In genomic region chr1:6260433-6260934, GRCh38 we compare ENCODE assay signal across 9 cellular contexts. TPM values are rescaled to one million over a fixed set of nuclear protein-coding genes. Genes with fewer than 3 reads are reported as not detected.
DNase-seq lines count a peak whose midpoint lies in the region; ATAC-seq, FAIRE-seq and TF ChIP-seq lines count a peak whose summit lies in the region.
"Had no signal": no experiment of that assay in that cellular context is flagged by ENCODE, and none has a peak within 500 bp of the region (broad histone marks: within the 10 kb centered on the region; RNA-seq: fewer than 3 reads in every experiment).

No MANE protein-coding gene starts in this region.

- H3K9me1 ChIP-seq in K562 (ENCODE audit: control insufficient read depth, insufficient read depth, low read length) = no peaks in the 10 kb centered on the region

- no peak for TF ChIP-seq POLR2A in K562 (conservative IDR thresholded peaks at IDR 0.05)

- H3K27me3 ChIP-seq in K562 (ENCODE audit: control insufficient read depth in 2 of 2, insufficient read depth in 2 of 2, low read length in 2 of 2) (peaks cover 0 to 15% of the 10 kb centered on the region in 2 experiments; a peak in 2 of 5 replicates), liver (ENCODE audit: control insufficient read depth in 4 of 4, insufficient read depth in 4 of 4, low read length in 3 of 4) (no peaks in the 10 kb centered on the region)

- TF ChIP-seq CTCF in GM10248 (IDR thresholded peaks at IDR 0.05; ENCODE audit: control extremely low read depth, extremely low read depth, low read depth, missing control alignments) (no peak), K562 (IDR thresholded peaks at IDR 0.05 in 2 of 3, conservative IDR thresholded peaks at IDR 0.05 in 1 of 3; ENCODE audit: insufficient read depth in 2 of 3, low read depth in 1 of 3, low read length in 3 of 3) (no peak), liver (IDR thresholded peaks at IDR 0.05; ENCODE audit: low read depth, low read length, missing input control) (no peak)

- H4K20me1 ChIP-seq in K562 (replicated peaks; ENCODE audit: control insufficient read depth, insufficient read depth, low read length) = peaks cover 26% of the 10 kb centered on the region

- no peak for FAIRE-seq in K562 (lab: Jason Lieb, UNC)

- H3K36me3 ChIP-seq in K562 (ENCODE audit: control insufficient read depth, insufficient read depth, low read length) (no peaks in the 10 kb centered on the region; the same call in 1 of the 3 replicates), liver (ENCODE audit: control insufficient read depth in 4 of 4, insufficient read depth in 3 of 4, low read depth in 1 of 4, low read length in 3 of 4) (no peaks in the 10 kb centered on the region)

- WGBS in K562 (ENCODE audit: insufficient coverage, low coverage, missing lambda C conversion rate) = under 1% methylated on average over 33 of the region's 61 CpGs
- WGBS in liver = 2% methylated on average over 61 of the region's 61 CpGs

- H3K79me2 ChIP-seq in K562 (ENCODE audit: control insufficient read depth, insufficient read depth, low read length) = no peaks in the 10 kb centered on the region

- ATAC-seq in HG03432 (IDR thresholded peaks at IDR 0.05; ENCODE audit: unreplicated experiment) (peak; percentile 21), K562 (peak; percentile 39), GM21786 (IDR thresholded peaks at IDR 0.05; ENCODE audit: unreplicated experiment) (no peak)

- peak overlapping the region; percentile 60; the same call in 1 of the 2 replicates for H2AFZ ChIP-seq in K562 (ENCODE audit: low read depth, low read length)

- no TSS peak for BruUV-seq in K562 (replicated peaks; lab: Mats Ljungman, UMichigan)

- POLR2A ChIA-PET in GM10248 (lab: Yijun Ruan, JAX) (no interaction called here), K562 (lab: Yijun Ruan, JAX) (no interaction called here)

- H3K4me1 ChIP-seq in K562 (replicated peaks in 1 of 2; ENCODE audit: control insufficient read depth in 2 of 2, insufficient read depth in 2 of 2, low read length in 2 of 2) = peaks cover 0 to 66% of the 10 kb centered on the region in 2 experiments; a peak in 3 of 5 replicates
- H3K4me1 ChIP-seq in liver (ENCODE audit: control insufficient read depth in 4 of 4, insufficient read depth in 4 of 4, low read length in 3 of 4) = peaks cover 11 to 27% (median 20%) of the 10 kb centered on the region in 4 donors

- no peak for TF ChIP-seq EP300 in K562 (IDR thresholded peaks at IDR 0.05; ENCODE audit: low read length)

- H3K9ac ChIP-seq in K562 (ENCODE audit: insufficient read depth in 1 of 2, low read depth in 2 of 2, low read length in 2 of 2) (peak overlapping the region; percentile 16 to 84; a peak in 3 of 4 replicates), liver (ENCODE audit: low read depth in 1 of 2, low read length in 2 of 2) (no peak overlapping the region)

- H3K4me3 ChIP-seq in K562 (peak overlapping the region; percentile 50), liver (ENCODE audit: low read depth in 1 of 3, low read length in 3 of 3) (peak overlapping the region in 2 of 3 donors; percentile 47 to 67)

- H3K9me3 ChIP-seq in K562 (replicated peaks; ENCODE audit: control insufficient read depth, insufficient read depth, low read depth, low read length) (no peaks in the 10 kb centered on the region), liver (ENCODE audit: control insufficient read depth in 4 of 4, low read length in 3 of 4) (no peaks in the 10 kb centered on the region)

- H3K4me2 ChIP-seq in K562 (ENCODE audit: insufficient read depth, low read length) = peak overlapping the region; percentile 50; the same call in 1 of the 2 replicates

- no peak overlapping the region for H3K27ac ChIP-seq in K562 (ENCODE audit: extremely low read depth, low read depth, low read length)
- H3K27ac ChIP-seq in liver (ENCODE audit: low read depth in 1 of 2, low read length in 2 of 2) = no peak overlapping the region

- intact Hi-C loops in K562 (cut with micrococcal nuclease) = no loop called here

- in situ Hi-C loops in K562 (cut with MboI) = loop anchor here (25.0 kb wide), 1 partner anchor 952 kb away; no protein-coding TSS in a partner anchor

- DNase-seq in GM10248 (ENCODE audit: extremely low spot score) (peak; percentile 58), K562 (ENCODE audit: extremely low read depth in 1 of 4, low spot score in 3 of 4) (peak; percentile 60 to 82 (median 71)), GM19240 (ENCODE audit: insufficient read length, low spot score) (no peak), OCI-M2 (lab: John Stamatoyannopoulos, UW; ENCODE audit: unreplicated experiment) (no peak)
- no peak for DNase-seq in NK-92 treated with Interleukin-12 subunit alpha and Interleukin-12 subunit beta, amount 100 ng/mL, for 24 hours (lab: John Stamatoyannopoulos, UW)

- CTCF ChIA-PET in GM10248 (lab: Yijun Ruan, JAX) (interaction anchor here (1.3 to 9.2 kb wide), 2 partner anchors 14 to 83 kb away, joined by 4 to 64 read pairs; no protein-coding TSS in a partner anchor), K562 (lab: Yijun Ruan, JAX; ENCODE audit: low intra/inter-chr PET ratio) (no interaction called here)

- no peak for TF ChIP-seq RAD21 in K562 (CRISPR knock-in tag; conservative IDR thresholded peaks at IDR 0.05 in 1 of 2, IDR thresholded peaks at IDR 0.05 in 1 of 2)
- TF ChIP-seq RAD21 in liver (IDR thresholded peaks at IDR 0.05) = no peak

RNA-seq across cellular contexts. Expression of gene GPR153, which starts 0.4 kb away (rescaled TPM):
- total RNA-seq in K562 (2011; cell fraction: chromatin; rRNA removed; ENCODE audit: low replicate concordance) = 0.90 and 4.5 TPM in 2 replicates
- total RNA-seq in K562 (2011; cell fraction: nucleolus; rRNA removed) = 2.9 and 4.0 TPM in 2 replicates
- total RNA-seq in K562 (2011; cell fraction: nucleoplasm; rRNA removed) = 1.5 and 1.6 TPM in 2 replicates
- total RNA-seq in K562 (2014; rRNA removed) (0.41 and 1.0 TPM in 2 replicates), K562 (2014; rRNA removed; fragmentation: Illumina TruSeq; extraction: Trizol) (0.25 and 0.26 TPM in 2 replicates), K562 (2015; rRNA removed; fragmentation: Illumina TruSeq; extraction: Trizol) (0.49 and 0.51 TPM in 2 replicates), K562 (2021) (1.3 and 1.5 TPM in 2 replicates), liver (1 to 10 TPM in 1 of 2 donors, under 1 TPM in 1; 0.37 to 5.9 TPM)
- polyA plus RNA-seq in K562 (2011; rRNA removed) (0.54 and 0.65 TPM in 2 replicates), K562 (2014; fragmentation: Illumina TruSeq; extraction: Trizol) (0.54 and 0.71 TPM in 2 replicates), K562 (2014; fragmentation: Nextera tagmentation; extraction: Ambion mirVana) (under 1 TPM; 0.01 to 0.03 TPM), K562 (2014; rRNA removed) (0.85 and 0.90 TPM in 2 replicates), liver (1 to 10 TPM; 2.2 to 3.3 TPM)
- polyA plus RNA-seq in K562 (2011; cell fraction: cytosol; rRNA removed) = 0.63 and 2.3 TPM in 2 replicates
- polyA plus RNA-seq in K562 (2011; cell fraction: nucleus; rRNA removed) = 1.1 and 3.9 TPM in 2 replicates
- polyA plus RNA-seq in K562 (2012) = 0.79 and 0.86 TPM in 2 replicates
- polyA minus RNA-seq in K562 (2011; rRNA and poly(A)+ RNA removed) = 0.30 and 0.81 TPM in 2 replicates
- 0.86 and 1.2 TPM in 2 replicates for polyA minus RNA-seq in K562 (2011; cell fraction: cytosol; rRNA and poly(A)+ RNA removed)
- polyA minus RNA-seq in K562 (2011; cell fraction: nucleus; rRNA and poly(A)+ RNA removed) = 0.89 and 1.2 TPM in 2 replicates

RNA-seq across cellular contexts. Expression of gene HES3, which starts 16.5 kb away (rescaled TPM):
- total RNA-seq in K562 (2011; cell fraction: chromatin; rRNA removed; ENCODE audit: low replicate concordance) = not detected in 2 replicates
- not detected in 2 replicates for total RNA-seq in K562 (2011; cell fraction: nucleolus; rRNA removed)
- total RNA-seq in K562 (2011; cell fraction: nucleoplasm; rRNA removed) = not detected in 2 replicates
- total RNA-seq in K562 (2014; rRNA removed) (not detected in 2 replicates), K562 (2014; rRNA removed; fragmentation: Illumina TruSeq; extraction: Trizol) (not detected in 2 replicates), K562 (2015; rRNA removed; fragmentation: Illumina TruSeq; extraction: Trizol) (not detected in 2 replicates), K562 (2021) (0.27 TPM in 1 of 2 replicates, not detected in the other), liver (not detected)
- polyA plus RNA-seq in K562 (2011; rRNA removed) (not detected in 2 replicates), K562 (2014; fragmentation: Illumina TruSeq; extraction: Trizol) (not detected in 2 replicates), K562 (2014; fragmentation: Nextera tagmentation; extraction: Ambion mirVana) (not detected), K562 (2014; rRNA removed) (not detected in 2 replicates), liver (not detected)
- not detected in 2 replicates for polyA plus RNA-seq in K562 (2011; cell fraction: cytosol; rRNA removed)
- not detected in 2 replicates for polyA plus RNA-seq in K562 (2011; cell fraction: nucleus; rRNA removed)
- not detected in 2 replicates for polyA plus RNA-seq in K562 (2012)
- not detected in 2 replicates for polyA minus RNA-seq in K562 (2011; rRNA and poly(A)+ RNA removed)
- polyA minus RNA-seq in K562 (2011; cell fraction: cytosol; rRNA and poly(A)+ RNA removed) = not detected in 2 replicates
- polyA minus RNA-seq in K562 (2011; cell fraction: nucleus; rRNA and poly(A)+ RNA removed) = not detected in 2 replicates
- total RNA-seq: T-helper 2 cell treated with Interferon-gamma antibody and Interleukin-4, amounts not matched to agents 100 ng/mL and 5 ng/mL, for 36 hours had no signal

RNA-seq across cellular contexts. Expression of gene ICMT, which starts 24.7 kb away (rescaled TPM):
- total RNA-seq in K562 (2011; cell fraction: chromatin; rRNA removed; ENCODE audit: low replicate concordance) = 34.2 and 46.4 TPM in 2 replicates
- total RNA-seq in K562 (2011; cell fraction: nucleolus; rRNA removed) = 48.3 and 55.9 TPM in 2 replicates
- 56.2 and 77.6 TPM in 2 replicates for total RNA-seq in K562 (2011; cell fraction: nucleoplasm; rRNA removed)
- total RNA-seq in K562 (2014; rRNA removed) (58.3 and 62.9 TPM in 2 replicates), K562 (2014; rRNA removed; fragmentation: Illumina TruSeq; extraction: Trizol) (56.6 and 58.2 TPM in 2 replicates), K562 (2015; rRNA removed; fragmentation: Illumina TruSeq; extraction: Trizol) (63.3 and 67.4 TPM in 2 replicates), K562 (2021) (63.7 and 74.3 TPM in 2 replicates), liver (10 to 100 TPM; 26.8 to 38.2 TPM)
- polyA plus RNA-seq in K562 (2011; rRNA removed) (36.2 and 49.5 TPM in 2 replicates), K562 (2014; fragmentation: Illumina TruSeq; extraction: Trizol) (48.5 and 57.1 TPM in 2 replicates), K562 (2014; fragmentation: Nextera tagmentation; extraction: Ambion mirVana) (1 to 10 TPM; 4.3 to 6.3 TPM), K562 (2014; rRNA removed) (41.5 and 50.0 TPM in 2 replicates), liver (10 to 100 TPM in 1 of 2 donors, 1 to 10 TPM in 1; 7.1 to 16.8 TPM)
- 46.0 and 48.8 TPM in 2 replicates for polyA plus RNA-seq in K562 (2011; cell fraction: cytosol; rRNA removed)
- 20.4 and 21.7 TPM in 2 replicates for polyA plus RNA-seq in K562 (2011; cell fraction: nucleus; rRNA removed)
- 43.1 and 44.0 TPM in 2 replicates for polyA plus RNA-seq in K562 (2012)
- polyA minus RNA-seq in K562 (2011; rRNA and poly(A)+ RNA removed) = 59.8 and 70.6 TPM in 2 replicates
- polyA minus RNA-seq in K562 (2011; cell fraction: cytosol; rRNA and poly(A)+ RNA removed) = 38.5 and 45.1 TPM in 2 replicates
- 12.3 and 16.6 TPM in 2 replicates for polyA minus RNA-seq in K562 (2011; cell fraction: nucleus; rRNA and poly(A)+ RNA removed)

RNA-seq across cellular contexts. Expression of gene RNF207, which starts 54.6 kb away (rescaled TPM):
- 82.0 and 222 TPM in 2 replicates for total RNA-seq in K562 (2011; cell fraction: chromatin; rRNA removed; ENCODE audit: low replicate concordance)
- 147 and 149 TPM in 2 replicates for total RNA-seq in K562 (2011; cell fraction: nucleolus; rRNA removed)
- total RNA-seq in K562 (2011; cell fraction: nucleoplasm; rRNA removed) = 90.3 and 94.3 TPM in 2 replicates
- total RNA-seq in K562 (2014; rRNA removed) (16.8 and 17.8 TPM in 2 replicates), K562 (2014; rRNA removed; fragmentation: Illumina TruSeq; extraction: Trizol) (5.3 and 7.0 TPM in 2 replicates), K562 (2015; rRNA removed; fragmentation: Illumina TruSeq; extraction: Trizol) (10.9 and 12.9 TPM in 2 replicates), K562 (2021) (21.7 and 26.6 TPM in 2 replicates), liver (10 to 100 TPM in 1 of 2 donors, 1 to 10 TPM in 1; 7.6 to 13.7 TPM)
- polyA plus RNA-seq in K562 (2011; rRNA removed) (10.8 and 17.6 TPM in 2 replicates), K562 (2014; fragmentation: Illumina TruSeq; extraction: Trizol) (13.4 and 14.7 TPM in 2 replicates), K562 (2014; fragmentation: Nextera tagmentation; extraction: Ambion mirVana) (1 to 10 TPM; 2.7 to 4.3 TPM), K562 (2014; rRNA removed) (30.6 and 37.1 TPM in 2 replicates), liver (1 to 10 TPM; 3.3 to 4.0 TPM)
- 7.7 and 14.1 TPM in 2 replicates for polyA plus RNA-seq in K562 (2011; cell fraction: cytosol; rRNA removed)
- polyA plus RNA-seq in K562 (2011; cell fraction: nucleus; rRNA removed) = 96.4 and 160 TPM in 2 replicates
- polyA plus RNA-seq in K562 (2012) = 12.5 and 17.6 TPM in 2 replicates
- polyA minus RNA-seq in K562 (2011; rRNA and poly(A)+ RNA removed) = 4.7 and 5.8 TPM in 2 replicates
- 9.4 and 12.2 TPM in 2 replicates for polyA minus RNA-seq in K562 (2011; cell fraction: cytosol; rRNA and poly(A)+ RNA removed)
- polyA minus RNA-seq in K562 (2011; cell fraction: nucleus; rRNA and poly(A)+ RNA removed) = 44.0 and 47.4 TPM in 2 replicates

Comparison
In these comparisons a context has a peak if more than half of its experiments do, and no peak if none do; other contexts are left out.
1. DNase-seq: peak in GM10248 (single experiment) and K562 (4 of 4); none in NK-92 treated with Interleukin-12 subunit alpha and Interleukin-12 subunit beta, amount 100 ng/mL, for 24 hours (single experiment), GM19240 (single experiment) and OCI-M2 (single experiment).
2. H3K9ac ChIP-seq: peak in K562 (2 of 2); none in liver (0 of 2).